18 cellular contexts compared by ENCODE assay signal in genomic region chr1:175984057-175984812, GRCh38.
A peak's percentile ranks its signal among the peaks of the same experiment; 100 is the strongest.
DNase-seq lines count a peak whose midpoint lies in the region; ATAC-seq, FAIRE-seq and TF ChIP-seq lines count a peak whose summit lies in the region.
"Had no signal": no experiment of that assay in that cellular context is flagged by ENCODE, and none has a peak within 500 bp of the region (broad histone marks: within the 10 kb centered on the region; RNA-seq: fewer than 3 reads in every experiment).

No MANE protein-coding gene starts in this region.

- peak overlapping the region; percentile 19 to 33 for H3K27ac ChIP-seq in kidney (ENCODE audit: low read depth in 2 of 2, low read length in 2 of 2)
- H3K27ac ChIP-seq: BLaER1, HL-60 had no signal

- H3K27me3 Mint-ChIP-seq in Calu3 (ENCODE audit: unreplicated experiment), result no peaks in the 10 kb centered on the region
- H3K27me3 Mint-ChIP-seq: CD4-positive, alpha-beta memory T cell had no signal

- peaks cover 14% of the 10 kb centered on the region for H3K4me1 Mint-ChIP-seq in Calu3 (ENCODE audit: low read depth, unreplicated experiment)
- H3K4me1 Mint-ChIP-seq: CD14-positive monocyte, H9 had no signal

- H3K9me3 ChIP-seq in kidney (ENCODE audit: control insufficient read depth in 1 of 2, low read length in 2 of 2), result peaks cover 0 to 4% of the 10 kb centered on the region in 2 donors

- BruUV-seq in Calu3 (replicated peaks; lab: Mats Ljungman, UMichigan), result no TSS peak

- H3K4me3 ChIP-seq in kidney (ENCODE audit: low read length in 2 of 2), result no peak overlapping the region
- H3K4me3 ChIP-seq: BLaER1, GM12878 had no signal

- intact Hi-C loops in Calu3 (cut with micrococcal nuclease; ENCODE audit: unreplicated experiment) (loop anchor here (2.0 kb wide), 1 partner anchor 19 kb away; no protein-coding TSS in a partner anchor), kidney (cut with DNase I) (no loop called here), posterior vena cava (cut with DNase I) (no loop called here)

- H3K9ac ChIP-seq in kidney (ENCODE audit: low read length in 2 of 2), result no peak overlapping the region
- H3K9ac ChIP-seq: BLaER1 had no signal

- H3K4me3 Mint-ChIP-seq in Calu3 (ENCODE audit: low read depth, unreplicated experiment), result no peak overlapping the region
- H3K4me3 Mint-ChIP-seq: CD14-positive monocyte; CD4-positive, alpha-beta memory T cell; H9 had no signal

- peak overlapping the region; percentile 65 for H3K27ac Mint-ChIP-seq in Calu3 (ENCODE audit: unreplicated experiment)
- H3K27ac Mint-ChIP-seq: H9 had no signal

- TF ChIP-seq CTCF in Calu3 (IDR thresholded peaks at IDR 0.05; ENCODE audit: unreplicated experiment) (no peak), kidney (IDR thresholded peaks at IDR 0.05; ENCODE audit: borderline replicate concordance, extremely low read depth, insufficient read depth) (no peak)

- FAIRE-seq in kidney (lab: Jason Lieb, UNC), result no peak
- no peak for FAIRE-seq in GM12891 (lab: Jason Lieb, UNC)
- FAIRE-seq: GM12878, GM19239, H1 had no signal

- no peak for TF ChIP-seq POLR2A in GM12891 (IDR thresholded peaks at IDR 0.05; ENCODE audit: low read depth, low read length)

- peaks cover 18% of the 10 kb centered on the region for H3K9me3 Mint-ChIP-seq in Calu3 (ENCODE audit: low read depth, unreplicated experiment)

- H3K4me1 ChIP-seq in kidney (ENCODE audit: control insufficient read depth in 1 of 2, insufficient read depth in 1 of 2, low read depth in 1 of 2, low read length in 2 of 2), result peaks cover 0 to 5% of the 10 kb centered on the region in 2 donors
- H3K4me1 ChIP-seq: BLaER1 had no signal

- H3K36me3 Mint-ChIP-seq in Calu3 (ENCODE audit: insufficient read depth, unreplicated experiment), result peaks cover 21% of the 10 kb centered on the region

- H3K36me3 ChIP-seq in kidney (ENCODE audit: control insufficient read depth in 1 of 2, insufficient read depth in 2 of 2, low read length in 2 of 2), result peaks cover 0 to 7% of the 10 kb centered on the region in 2 donors

- DNase-seq in Calu3 (no peak), kidney (no peak), posterior vena cava (ENCODE audit: low spot score) (peak; percentile 55), GM12891 (ENCODE audit: insufficient read length, low spot score) (no peak)
- DNase-seq: CD4-positive, alpha-beta memory T cell; DMS 273 treated with DMSO at 0.1 percent for 48 hours; DMS53; DND-41; EL; H9 had no signal

- ATAC-seq in HG02885 (IDR thresholded peaks at IDR 0.05; ENCODE audit: poor library complexity, unreplicated experiment) (no peak), HG03432 (IDR thresholded peaks at IDR 0.05; ENCODE audit: unreplicated experiment) (no peak)
- ATAC-seq: GM12878 had no signal

- CTCF ChIA-PET in Calu3 (lab: Charles Lee), result no interaction called here

TF ChIP-seq in GM12891, 5 proteins besides CTCF, POLR2A, EP300 and RAD21:
- TF ChIP-seq SPI1 (IDR thresholded peaks at IDR 0.05; ENCODE audit: low read depth, low read length) (no peak), POLR2AphosphoS5 (IDR thresholded peaks at IDR 0.05; ENCODE audit: low read depth, low read length) (no peak), TAF1 (IDR thresholded peaks at IDR 0.05; ENCODE audit: low read depth, low read length) (no peak), PAX5 (IDR thresholded peaks at IDR 0.05; ENCODE audit: insufficient read depth, low read length, severe bottlenecking) (no peak), POU2F2 (IDR thresholded peaks at IDR 0.05; ENCODE audit: low read depth, low read length) (no peak)
TF ChIP-seq in GM12891: peak in this region for 0.
